Comparison of ENCODE assay signal across 1 cellular context in the genomic region with DNA sequence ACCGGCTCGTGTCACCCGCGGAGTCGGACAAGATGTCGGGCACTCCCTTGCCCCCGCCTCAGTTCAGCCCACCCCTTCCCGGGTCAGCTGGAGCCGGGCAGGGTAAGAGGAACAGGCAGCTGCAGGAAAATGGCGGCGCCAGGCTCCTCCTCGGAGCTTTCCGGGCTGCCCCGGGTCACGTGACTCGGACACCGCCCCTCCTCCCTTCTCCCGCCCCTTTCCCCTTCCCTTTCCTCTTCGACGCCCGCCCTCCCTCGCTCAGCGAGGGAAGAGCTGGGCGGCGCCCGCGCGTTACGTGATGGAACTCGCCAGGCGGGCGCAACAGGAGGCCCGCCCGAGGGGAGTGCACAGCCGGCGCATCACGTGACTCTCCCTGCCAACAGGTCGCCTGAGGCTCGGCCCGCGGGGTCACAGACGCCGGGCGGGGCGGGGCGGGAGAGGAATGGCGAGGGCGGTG.
TF ChIP-seq lines count a peak whose summit lies in the region.

A gene with protein sequence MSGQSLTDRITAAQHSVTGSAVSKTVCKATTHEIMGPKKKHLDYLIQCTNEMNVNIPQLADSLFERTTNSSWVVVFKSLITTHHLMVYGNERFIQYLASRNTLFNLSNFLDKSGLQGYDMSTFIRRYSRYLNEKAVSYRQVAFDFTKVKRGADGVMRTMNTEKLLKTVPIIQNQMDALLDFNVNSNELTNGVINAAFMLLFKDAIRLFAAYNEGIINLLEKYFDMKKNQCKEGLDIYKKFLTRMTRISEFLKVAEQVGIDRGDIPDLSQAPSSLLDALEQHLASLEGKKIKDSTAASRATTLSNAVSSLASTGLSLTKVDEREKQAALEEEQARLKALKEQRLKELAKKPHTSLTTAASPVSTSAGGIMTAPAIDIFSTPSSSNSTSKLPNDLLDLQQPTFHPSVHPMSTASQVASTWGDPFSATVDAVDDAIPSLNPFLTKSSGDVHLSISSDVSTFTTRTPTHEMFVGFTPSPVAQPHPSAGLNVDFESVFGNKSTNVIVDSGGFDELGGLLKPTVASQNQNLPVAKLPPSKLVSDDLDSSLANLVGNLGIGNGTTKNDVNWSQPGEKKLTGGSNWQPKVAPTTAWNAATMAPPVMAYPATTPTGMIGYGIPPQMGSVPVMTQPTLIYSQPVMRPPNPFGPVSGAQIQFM (minus strand): TSS at position 134 of the 457 bp plus-strand sequence. CDS start 304 bp downstream, outside the sequence.

TF ChIP-seq in HepG2, 621 proteins besides CTCF, POLR2A, EP300 and RAD21 (continued from another document and continues in another):
- TF ChIP-seq, protein P1, sequence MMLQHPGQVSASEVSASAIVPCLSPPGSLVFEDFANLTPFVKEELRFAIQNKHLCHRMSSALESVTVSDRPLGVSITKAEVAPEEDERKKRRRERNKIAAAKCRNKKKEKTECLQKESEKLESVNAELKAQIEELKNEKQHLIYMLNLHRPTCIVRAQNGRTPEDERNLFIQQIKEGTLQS (CRISPR knock-in tag; IDR thresholded peaks at IDR 0.05) = no peak
- no peak for TF ChIP-seq NBN (conservative IDR thresholded peaks at IDR 0.05)
- TF ChIP-seq TOE1 (CRISPR knock-in tag; IDR thresholded peaks at IDR 0.05) = no peak
- TF ChIP-seq NFE2L2 (IDR thresholded peaks at IDR 0.05; ENCODE audit: low read length) = no peak
- TF ChIP-seq, protein P2, sequence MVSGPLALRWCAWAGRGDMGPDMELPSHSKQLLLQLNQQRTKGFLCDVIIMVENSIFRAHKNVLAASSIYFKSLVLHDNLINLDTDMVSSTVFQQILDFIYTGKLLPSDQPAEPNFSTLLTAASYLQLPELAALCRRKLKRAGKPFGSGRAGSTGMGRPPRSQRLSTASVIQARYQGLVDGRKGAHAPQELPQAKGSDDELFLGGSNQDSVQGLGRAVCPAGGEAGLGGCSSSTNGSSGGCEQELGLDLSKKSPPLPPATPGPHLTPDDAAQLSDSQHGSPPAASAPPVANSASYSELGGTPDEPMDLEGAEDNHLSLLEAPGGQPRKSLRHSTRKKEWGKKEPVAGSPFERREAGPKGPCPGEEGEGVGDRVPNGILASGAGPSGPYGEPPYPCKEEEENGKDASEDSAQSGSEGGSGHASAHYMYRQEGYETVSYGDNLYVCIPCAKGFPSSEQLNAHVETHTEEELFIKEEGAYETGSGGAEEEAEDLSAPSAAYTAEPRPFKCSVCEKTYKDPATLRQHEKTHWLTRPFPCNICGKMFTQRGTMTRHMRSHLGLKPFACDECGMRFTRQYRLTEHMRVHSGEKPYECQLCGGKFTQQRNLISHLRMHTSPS (CRISPR knock-in tag; IDR thresholded peaks at IDR 0.05; ENCODE audit: low read depth) = no peak
- no peak for TF ChIP-seq ZFYVE20 (CRISPR knock-in tag; IDR thresholded peaks at IDR 0.05; ENCODE audit: borderline replicate concordance, low read depth)
- peak; percentile 71; the same call in 1 of the 2 replicates for TF ChIP-seq MED1 (CRISPR knock-in tag; IDR thresholded peaks at IDR 0.05)
- TF ChIP-seq KAT8 (CRISPR knock-in tag; IDR thresholded peaks at IDR 0.05) = peak; percentile 87
- TF ChIP-seq, protein P3, sequence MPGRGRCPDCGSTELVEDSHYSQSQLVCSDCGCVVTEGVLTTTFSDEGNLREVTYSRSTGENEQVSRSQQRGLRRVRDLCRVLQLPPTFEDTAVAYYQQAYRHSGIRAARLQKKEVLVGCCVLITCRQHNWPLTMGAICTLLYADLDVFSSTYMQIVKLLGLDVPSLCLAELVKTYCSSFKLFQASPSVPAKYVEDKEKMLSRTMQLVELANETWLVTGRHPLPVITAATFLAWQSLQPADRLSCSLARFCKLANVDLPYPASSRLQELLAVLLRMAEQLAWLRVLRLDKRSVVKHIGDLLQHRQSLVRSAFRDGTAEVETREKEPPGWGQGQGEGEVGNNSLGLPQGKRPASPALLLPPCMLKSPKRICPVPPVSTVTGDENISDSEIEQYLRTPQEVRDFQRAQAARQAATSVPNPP (CRISPR knock-in tag; IDR thresholded peaks at IDR 0.05) = no peak
- no peak for TF ChIP-seq NFE2 (CRISPR knock-in tag; IDR thresholded peaks at IDR 0.05)
- TF ChIP-seq ZFX (CRISPR knock-in tag; IDR thresholded peaks at IDR 0.05; ENCODE audit: low read depth) = no peak
- TF ChIP-seq KDM3A (CRISPR knock-in tag; IDR thresholded peaks at IDR 0.05; ENCODE audit: low read depth) = 0 out of 2 replicates have a peak, but pooled peaks have one; percentile 43
- TF ChIP-seq KDM4B (CRISPR knock-in tag; IDR thresholded peaks at IDR 0.05) = no peak
- 0 out of 2 replicates have a peak, but pooled peaks have one; percentile 17 for TF ChIP-seq ZNF777 (CRISPR knock-in tag; IDR thresholded peaks at IDR 0.05)
- TF ChIP-seq YY1 (IDR thresholded peaks at IDR 0.05; ENCODE audit: insufficient read depth, insufficient replicate concordance, low read depth, low read length) = peak; percentile 96
- TF ChIP-seq ZFP36L2 (CRISPR knock-in tag; IDR thresholded peaks at IDR 0.05) = no peak
- peak; percentile 61 for TF ChIP-seq NFYB (CRISPR knock-in tag; IDR thresholded peaks at IDR 0.05)
- TF ChIP-seq REL (CRISPR knock-in tag; conservative IDR thresholded peaks at IDR 0.05) = no peak
- no peak for TF ChIP-seq ZNF44 (CRISPR knock-in tag; IDR thresholded peaks at IDR 0.05)
- peak; percentile 34; the same call in 1 of the 2 replicates for TF ChIP-seq DNMT1 (CRISPR knock-in tag; IDR thresholded peaks at IDR 0.05)
- peak; percentile 73 for TF ChIP-seq CREB1 (IDR thresholded peaks at IDR 0.05)
- TF ChIP-seq CREB1 (CRISPR knock-in tag; IDR thresholded peaks at IDR 0.05) = no peak; the same call in 1 of the 2 replicates
- TF ChIP-seq, protein P4, sequence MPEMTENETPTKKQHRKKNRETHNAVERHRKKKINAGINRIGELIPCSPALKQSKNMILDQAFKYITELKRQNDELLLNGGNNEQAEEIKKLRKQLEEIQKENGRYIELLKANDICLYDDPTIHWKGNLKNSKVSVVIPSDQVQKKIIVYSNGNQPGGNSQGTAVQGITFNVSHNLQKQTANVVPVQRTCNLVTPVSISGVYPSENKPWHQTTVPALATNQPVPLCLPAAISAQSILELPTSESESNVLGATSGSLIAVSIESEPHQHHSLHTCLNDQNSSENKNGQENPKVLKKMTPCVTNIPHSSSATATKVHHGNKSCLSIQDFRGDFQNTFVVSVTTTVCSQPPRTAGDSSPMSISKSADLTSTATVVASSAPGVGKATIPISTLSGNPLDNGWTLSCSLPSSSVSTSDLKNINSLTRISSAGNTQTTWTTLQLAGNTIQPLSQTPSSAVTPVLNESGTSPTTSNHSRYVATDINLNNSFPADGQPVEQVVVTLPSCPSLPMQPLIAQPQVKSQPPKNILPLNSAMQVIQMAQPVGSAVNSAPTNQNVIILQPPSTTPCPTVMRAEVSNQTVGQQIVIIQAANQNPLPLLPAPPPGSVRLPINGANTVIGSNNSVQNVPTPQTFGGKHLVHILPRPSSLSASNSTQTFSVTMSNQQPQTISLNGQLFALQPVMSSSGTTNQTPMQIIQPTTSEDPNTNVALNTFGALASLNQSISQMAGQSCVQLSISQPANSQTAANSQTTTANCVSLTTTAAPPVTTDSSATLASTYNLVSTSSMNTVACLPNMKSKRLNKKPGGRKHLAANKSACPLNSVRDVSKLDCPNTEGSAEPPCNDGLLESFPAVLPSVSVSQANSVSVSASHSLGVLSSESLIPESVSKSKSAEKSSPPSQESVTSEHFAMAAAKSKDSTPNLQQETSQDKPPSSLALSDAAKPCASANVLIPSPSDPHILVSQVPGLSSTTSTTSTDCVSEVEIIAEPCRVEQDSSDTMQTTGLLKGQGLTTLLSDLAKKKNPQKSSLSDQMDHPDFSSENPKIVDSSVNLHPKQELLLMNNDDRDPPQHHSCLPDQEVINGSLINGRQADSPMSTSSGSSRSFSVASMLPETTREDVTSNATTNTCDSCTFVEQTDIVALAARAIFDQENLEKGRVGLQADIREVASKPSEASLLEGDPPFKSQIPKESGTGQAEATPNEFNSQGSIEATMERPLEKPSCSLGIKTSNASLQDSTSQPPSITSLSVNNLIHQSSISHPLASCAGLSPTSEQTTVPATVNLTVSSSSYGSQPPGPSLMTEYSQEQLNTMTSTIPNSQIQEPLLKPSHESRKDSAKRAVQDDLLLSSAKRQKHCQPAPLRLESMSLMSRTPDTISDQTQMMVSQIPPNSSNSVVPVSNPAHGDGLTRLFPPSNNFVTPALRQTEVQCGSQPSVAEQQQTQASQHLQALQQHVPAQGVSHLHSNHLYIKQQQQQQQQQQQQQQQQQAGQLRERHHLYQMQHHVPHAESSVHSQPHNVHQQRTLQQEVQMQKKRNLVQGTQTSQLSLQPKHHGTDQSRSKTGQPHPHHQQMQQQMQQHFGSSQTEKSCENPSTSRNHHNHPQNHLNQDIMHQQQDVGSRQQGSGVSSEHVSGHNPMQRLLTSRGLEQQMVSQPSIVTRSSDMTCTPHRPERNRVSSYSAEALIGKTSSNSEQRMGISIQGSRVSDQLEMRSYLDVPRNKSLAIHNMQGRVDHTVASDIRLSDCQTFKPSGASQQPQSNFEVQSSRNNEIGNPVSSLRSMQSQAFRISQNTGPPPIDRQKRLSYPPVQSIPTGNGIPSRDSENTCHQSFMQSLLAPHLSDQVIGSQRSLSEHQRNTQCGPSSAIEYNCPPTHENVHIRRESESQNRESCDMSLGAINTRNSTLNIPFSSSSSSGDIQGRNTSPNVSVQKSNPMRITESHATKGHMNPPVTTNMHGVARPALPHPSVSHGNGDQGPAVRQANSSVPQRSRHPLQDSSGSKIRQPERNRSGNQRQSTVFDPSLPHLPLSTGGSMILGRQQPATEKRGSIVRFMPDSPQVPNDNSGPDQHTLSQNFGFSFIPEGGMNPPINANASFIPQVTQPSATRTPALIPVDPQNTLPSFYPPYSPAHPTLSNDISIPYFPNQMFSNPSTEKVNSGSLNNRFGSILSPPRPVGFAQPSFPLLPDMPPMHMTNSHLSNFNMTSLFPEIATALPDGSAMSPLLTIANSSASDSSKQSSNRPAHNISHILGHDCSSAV (CRISPR knock-in tag; IDR thresholded peaks at IDR 0.05; ENCODE audit: borderline replicate concordance) = no peak
- TF ChIP-seq SP4 (CRISPR knock-in tag; IDR thresholded peaks at IDR 0.05) = peak; percentile 92
- TF ChIP-seq, protein P5, sequence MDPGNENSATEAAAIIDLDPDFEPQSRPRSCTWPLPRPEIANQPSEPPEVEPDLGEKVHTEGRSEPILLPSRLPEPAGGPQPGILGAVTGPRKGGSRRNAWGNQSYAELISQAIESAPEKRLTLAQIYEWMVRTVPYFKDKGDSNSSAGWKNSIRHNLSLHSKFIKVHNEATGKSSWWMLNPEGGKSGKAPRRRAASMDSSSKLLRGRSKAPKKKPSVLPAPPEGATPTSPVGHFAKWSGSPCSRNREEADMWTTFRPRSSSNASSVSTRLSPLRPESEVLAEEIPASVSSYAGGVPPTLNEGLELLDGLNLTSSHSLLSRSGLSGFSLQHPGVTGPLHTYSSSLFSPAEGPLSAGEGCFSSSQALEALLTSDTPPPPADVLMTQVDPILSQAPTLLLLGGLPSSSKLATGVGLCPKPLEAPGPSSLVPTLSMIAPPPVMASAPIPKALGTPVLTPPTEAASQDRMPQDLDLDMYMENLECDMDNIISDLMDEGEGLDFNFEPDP (CRISPR knock-in tag; conservative IDR thresholded peaks at IDR 0.05) = no peak
- TF ChIP-seq MATR3 (CRISPR knock-in tag; IDR thresholded peaks at IDR 0.05) = no peak
- TF ChIP-seq HMG20B (CRISPR knock-in tag; conservative IDR thresholded peaks at IDR 0.05) = no peak
- TF ChIP-seq, protein P6, sequence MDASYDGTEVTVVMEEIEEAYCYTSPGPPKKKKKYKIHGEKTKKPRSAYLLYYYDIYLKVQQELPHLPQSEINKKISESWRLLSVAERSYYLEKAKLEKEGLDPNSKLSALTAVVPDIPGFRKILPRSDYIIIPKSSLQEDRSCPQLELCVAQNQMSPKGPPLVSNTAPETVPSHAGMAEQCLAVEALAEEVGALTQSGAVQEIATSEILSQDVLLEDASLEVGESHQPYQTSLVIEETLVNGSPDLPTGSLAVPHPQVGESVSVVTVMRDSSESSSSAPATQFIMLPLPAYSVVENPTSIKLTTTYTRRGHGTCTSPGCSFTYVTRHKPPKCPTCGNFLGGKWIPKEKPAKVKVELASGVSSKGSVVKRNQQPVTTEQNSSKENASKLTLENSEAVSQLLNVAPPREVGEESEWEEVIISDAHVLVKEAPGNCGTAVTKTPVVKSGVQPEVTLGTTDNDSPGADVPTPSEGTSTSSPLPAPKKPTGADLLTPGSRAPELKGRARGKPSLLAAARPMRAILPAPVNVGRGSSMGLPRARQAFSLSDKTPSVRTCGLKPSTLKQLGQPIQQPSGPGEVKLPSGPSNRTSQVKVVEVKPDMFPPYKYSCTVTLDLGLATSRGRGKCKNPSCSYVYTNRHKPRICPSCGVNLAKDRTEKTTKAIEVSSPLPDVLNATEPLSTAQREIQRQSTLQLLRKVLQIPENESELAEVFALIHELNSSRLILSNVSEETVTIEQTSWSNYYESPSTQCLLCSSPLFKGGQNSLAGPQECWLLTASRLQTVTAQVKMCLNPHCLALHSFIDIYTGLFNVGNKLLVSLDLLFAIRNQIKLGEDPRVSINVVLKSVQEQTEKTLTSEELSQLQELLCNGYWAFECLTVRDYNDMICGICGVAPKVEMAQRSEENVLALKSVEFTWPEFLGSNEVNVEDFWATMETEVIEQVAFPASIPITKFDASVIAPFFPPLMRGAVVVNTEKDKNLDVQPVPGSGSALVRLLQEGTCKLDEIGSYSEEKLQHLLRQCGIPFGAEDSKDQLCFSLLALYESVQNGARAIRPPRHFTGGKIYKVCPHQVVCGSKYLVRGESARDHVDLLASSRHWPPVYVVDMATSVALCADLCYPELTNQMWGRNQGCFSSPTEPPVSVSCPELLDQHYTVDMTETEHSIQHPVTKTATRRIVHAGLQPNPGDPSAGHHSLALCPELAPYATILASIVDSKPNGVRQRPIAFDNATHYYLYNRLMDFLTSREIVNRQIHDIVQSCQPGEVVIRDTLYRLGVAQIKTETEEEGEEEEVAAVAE (CRISPR knock-in tag; IDR thresholded peaks at IDR 0.05; ENCODE audit: borderline replicate concordance) = no peak; the same call in 1 of the 2 replicates
- no peak for TF ChIP-seq SMC3 (IDR thresholded peaks at IDR 0.05; ENCODE audit: low read length)
- TF ChIP-seq CCAR2 (optimal IDR thresholded peaks at IDR 0.05; ENCODE audit: low read depth, low read length) = no peak
- TF ChIP-seq, protein P7, sequence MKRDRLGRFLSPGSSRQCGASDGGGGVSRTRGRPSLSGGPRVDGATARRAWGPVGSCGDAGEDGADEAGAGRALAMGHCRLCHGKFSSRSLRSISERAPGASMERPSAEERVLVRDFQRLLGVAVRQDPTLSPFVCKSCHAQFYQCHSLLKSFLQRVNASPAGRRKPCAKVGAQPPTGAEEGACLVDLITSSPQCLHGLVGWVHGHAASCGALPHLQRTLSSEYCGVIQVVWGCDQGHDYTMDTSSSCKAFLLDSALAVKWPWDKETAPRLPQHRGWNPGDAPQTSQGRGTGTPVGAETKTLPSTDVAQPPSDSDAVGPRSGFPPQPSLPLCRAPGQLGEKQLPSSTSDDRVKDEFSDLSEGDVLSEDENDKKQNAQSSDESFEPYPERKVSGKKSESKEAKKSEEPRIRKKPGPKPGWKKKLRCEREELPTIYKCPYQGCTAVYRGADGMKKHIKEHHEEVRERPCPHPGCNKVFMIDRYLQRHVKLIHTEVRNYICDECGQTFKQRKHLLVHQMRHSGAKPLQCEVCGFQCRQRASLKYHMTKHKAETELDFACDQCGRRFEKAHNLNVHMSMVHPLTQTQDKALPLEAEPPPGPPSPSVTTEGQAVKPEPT (CRISPR knock-in tag; IDR thresholded peaks at IDR 0.05; ENCODE audit: low read depth) = no peak
- TF ChIP-seq ZNF34 (CRISPR knock-in tag; IDR thresholded peaks at IDR 0.05; ENCODE audit: borderline replicate concordance) = no peak
- no peak for TF ChIP-seq CENPT (CRISPR knock-in tag; IDR thresholded peaks at IDR 0.05; ENCODE audit: low read depth)
- TF ChIP-seq SAFB2 (CRISPR knock-in tag; IDR thresholded peaks at IDR 0.05; ENCODE audit: borderline replicate concordance, low read depth) = peak; percentile 69; the same call in 1 of the 2 replicates
- TF ChIP-seq ZNF354B (CRISPR knock-in tag; IDR thresholded peaks at IDR 0.05) = no peak
- TF ChIP-seq ETV5 (CRISPR knock-in tag; IDR thresholded peaks at IDR 0.05; ENCODE audit: borderline replicate concordance) = peak; percentile 66
- TF ChIP-seq SALL1 (CRISPR knock-in tag; IDR thresholded peaks at IDR 0.05) = peak; percentile 89
- peak; percentile 52 for TF ChIP-seq ARNT2 (CRISPR knock-in tag; IDR thresholded peaks at IDR 0.05; ENCODE audit: low read depth)
- TF ChIP-seq ZNF703 (CRISPR knock-in tag; IDR thresholded peaks at IDR 0.05; ENCODE audit: borderline replicate concordance) = no peak
